In the genomic region with DNA sequence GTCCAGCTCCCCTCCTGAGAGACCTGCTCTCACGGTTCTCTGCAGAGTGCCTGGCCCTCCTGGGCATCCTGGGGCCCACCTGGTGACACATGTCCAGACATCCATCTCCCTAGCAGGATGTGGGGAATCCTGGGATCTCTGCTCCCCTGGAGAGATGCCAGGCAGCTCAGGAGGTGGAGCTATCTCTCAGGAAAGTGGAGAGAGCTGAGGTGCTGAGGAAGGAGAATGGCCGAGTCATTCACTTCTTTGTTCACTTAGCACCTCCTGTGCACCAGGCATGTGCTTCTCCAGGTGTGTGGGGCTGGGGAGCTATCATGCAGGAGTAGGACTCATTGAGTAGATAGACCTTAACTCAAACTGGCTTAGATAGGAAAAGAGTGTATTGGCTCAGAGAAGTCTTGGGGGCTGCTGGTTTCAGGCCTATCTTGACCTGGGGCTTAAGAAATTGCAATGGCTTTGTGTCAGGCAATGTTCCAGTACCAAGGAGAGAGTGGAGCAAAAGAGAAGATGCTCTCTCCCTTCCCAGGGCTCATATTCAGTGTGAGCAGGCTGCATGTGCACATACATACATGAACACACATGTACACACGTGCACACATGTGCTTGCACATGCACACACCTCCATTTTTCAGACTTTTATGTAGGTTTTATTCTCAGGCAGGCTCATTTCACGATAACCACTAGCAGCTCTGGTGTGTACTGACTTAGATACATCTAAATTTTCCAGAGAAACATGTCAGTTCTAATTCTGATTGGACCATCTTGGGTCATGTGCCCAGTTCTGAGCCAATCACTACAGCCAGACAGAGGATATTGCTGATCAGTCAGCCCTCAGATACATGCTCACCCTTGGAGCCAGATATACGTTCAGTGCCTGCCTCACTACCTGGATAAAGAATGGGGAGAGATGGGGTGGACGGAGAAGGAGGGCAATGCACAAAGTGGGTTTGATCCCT, we compare ENCODE assay signal across 1 cellular context.
TF ChIP-seq lines count a peak whose summit lies in the region.

No MANE protein-coding gene starts in this region.

TF ChIP-seq in WTC11, 78 proteins besides CTCF, POLR2A, EP300 and RAD21:
- no peak for TF ChIP-seq RELA (CRISPR knock-in tag; IDR thresholded peaks at IDR 0.05; ENCODE audit: borderline replicate concordance)
- 0 out of 2 replicates have a peak, but pooled peaks have one; percentile 19 for TF ChIP-seq NFYB (CRISPR knock-in tag; conservative IDR thresholded peaks at IDR 0.05; ENCODE audit: low read depth)
- no peak for TF ChIP-seq PRRX2 (CRISPR knock-in tag; IDR thresholded peaks at IDR 0.05)
- TF ChIP-seq KAT7 (CRISPR knock-in tag; IDR thresholded peaks at IDR 0.05; ENCODE audit: borderline replicate concordance) = no peak
TF ChIP-seq in WTC11: peak in this region for 1.
